8 cellular contexts compared by ENCODE assay signal in genomic region chr11:112588252-112588668, GRCh38.
DNase-seq lines count a peak whose midpoint lies in the region; ATAC-seq lines count a peak whose summit lies in the region.

No MANE protein-coding gene starts in this region.

- ATAC-seq in GM21786 (IDR thresholded peaks at IDR 0.05; ENCODE audit: unreplicated experiment) (peak; percentile 35), right cardiac atrium (peak; percentile 86 to 89), GM21367 (IDR thresholded peaks at IDR 0.05; ENCODE audit: unreplicated experiment) (no peak)

- 12% methylated on average over 5 of the region's 5 CpGs for WGBS in right cardiac atrium

- no peak overlapping the region for H3K27ac ChIP-seq in right cardiac atrium (ENCODE audit: low read length)

- no peaks in the 10 kb centered on the region for H3K9me3 ChIP-seq in right cardiac atrium (ENCODE audit: control insufficient read depth, low read length)

- DNase-seq in COR-L47 (lab: John Stamatoyannopoulos, UW) (peak; percentile 87), NCI-H1105 (lab: John Stamatoyannopoulos, UW) (peak; percentile 86), SK-N-DZ (ENCODE audit: low spot score) (peak; percentile 79), amygdala (lab: John Stamatoyannopoulos, UW) (peak in 48 of 56 donors; percentile 16 to 84 (median 46)), right cardiac atrium (peak; percentile 61 to 85 (median 73)), retina (peak; percentile 82)

- intact Hi-C loops in right cardiac atrium (cut with DNase I): loop anchor here (5.0 to 10.0 kb wide), 4 partner anchors 187 to 699 kb away; partner anchors contain the start of gene NCAM1 (in 1 of the 4)

- H3K4me1 ChIP-seq in right cardiac atrium (ENCODE audit: control insufficient read depth, insufficient read depth, low read length): no peaks in the 10 kb centered on the region

- H3K27me3 ChIP-seq in right cardiac atrium (ENCODE audit: control insufficient read depth, insufficient read depth): no peaks in the 10 kb centered on the region

- H3K4me3 ChIP-seq in right cardiac atrium (ENCODE audit: low read length): no peak overlapping the region
